In the genomic region with DNA sequence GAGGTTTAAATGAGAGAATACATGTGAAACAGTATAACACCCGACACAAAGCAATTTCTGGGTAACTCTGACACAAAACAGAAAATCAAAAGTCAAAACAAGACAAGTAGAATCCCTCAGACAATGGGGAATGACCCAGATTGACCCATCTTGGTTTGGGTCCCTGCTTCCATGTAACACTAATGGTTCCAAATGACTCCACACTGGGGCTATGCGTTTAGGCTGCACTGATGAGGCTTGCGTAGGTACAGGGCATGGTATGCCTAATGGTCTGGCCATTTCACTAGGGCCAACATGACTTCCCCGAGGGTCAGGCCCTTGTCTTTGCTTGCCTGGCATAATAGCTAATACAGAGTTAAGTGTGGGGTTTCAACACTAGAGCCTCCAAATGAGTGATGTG, we compare ENCODE assay signal across 10 cellular contexts.
"Had no signal": no experiment of that assay in that cellular context is flagged by ENCODE, and none has a peak within 500 bp of the region (broad histone marks: within the 10 kb centered on the region; RNA-seq: fewer than 3 reads in every experiment).

No MANE protein-coding gene starts in this region.

- H3K27ac Mint-ChIP-seq: activated naive CD4-positive, alpha-beta T cell treated with anti-CD3 and anti-CD28 coated beads, Interleukin-2, amount 50 U/mL, for 24 hours had no signal

- H3K27me3 Mint-ChIP-seq: activated naive CD4-positive, alpha-beta T cell treated with anti-CD3 and anti-CD28 coated beads, Interleukin-2, amount 50 U/mL, for 24 hours had no signal

- H3K36me3 Mint-ChIP-seq: activated naive CD4-positive, alpha-beta T cell treated with anti-CD3 and anti-CD28 coated beads, Interleukin-2, amount 50 U/mL, for 24 hours had no signal

- H3K9me3 Mint-ChIP-seq: activated naive CD4-positive, alpha-beta T cell treated with anti-CD3 and anti-CD28 coated beads, Interleukin-2, amount 50 U/mL, for 24 hours had no signal

- DNase-seq: aorta, dermis blood vessel endothelial cell, kidney glomerular epithelial cell, mesendoderm, ovary, sigmoid colon, T-helper 9 cell, thyroid gland had no signal

- H3K4me3 Mint-ChIP-seq: activated naive CD4-positive, alpha-beta T cell treated with anti-CD3 and anti-CD28 coated beads, Interleukin-2, amount 50 U/mL, for 24 hours; neural crest cell had no signal
